Comparison of ENCODE assay signal across 9 cellular contexts in genomic region chr1:16420719-16421118, GRCh38. TPM values are rescaled to one million over a fixed set of nuclear protein-coding genes. Genes with fewer than 3 reads are reported as not detected.
DNase-seq lines count a peak whose midpoint lies in the region; ATAC-seq, FAIRE-seq and TF ChIP-seq lines count a peak whose summit lies in the region.
"Had no signal": no experiment of that assay in that cellular context is flagged by ENCODE, and none has a peak within 500 bp of the region (broad histone marks: within the 10 kb centered on the region; RNA-seq: fewer than 3 reads in every experiment).

No MANE protein-coding gene starts in this region.

- H3K4me1 Mint-ChIP-seq in activated CD8-positive, alpha-beta memory T cell treated with anti-CD3 and anti-CD28 coated beads, Interleukin-2, amount 10 ng/mL, durations not matched to agents 7 days and 5 days = peaks cover 38% of the 10 kb centered on the region

- CTCF ChIA-PET in activated CD8-positive, alpha-beta memory T cell treated with anti-CD3 and anti-CD28 coated beads, Interleukin-2, amount 10 ng/mL, durations not matched to agents 7 days and 5 days (lab: Charles Lee) = interaction anchor here (0.6 to 2.5 kb wide), 6 partner anchors 20 to 347 kb away, joined by 3 to 19 read pairs (median 3); partner anchors contain the start of genes FBXO42 and NECAP2
- CTCF ChIA-PET in mammary epithelial cell (lab: Charles Lee; ENCODE audit: low non-redundant PET) = no interaction called here

- H3K9me3 Mint-ChIP-seq in activated CD8-positive, alpha-beta memory T cell treated with anti-CD3 and anti-CD28 coated beads, Interleukin-2, amount 10 ng/mL, durations not matched to agents 7 days and 5 days (ENCODE audit: low read depth) = no peaks in the 10 kb centered on the region

- no peaks in the 10 kb centered on the region for H3K4me1 ChIP-seq in small intestine (ENCODE audit: control insufficient read depth in 2 of 2, insufficient read depth in 1 of 2, low read depth in 1 of 2, low read length in 1 of 2)
- H3K4me1 ChIP-seq in mammary epithelial cell (ENCODE audit: insufficient read depth, low read length) = no peaks in the 10 kb centered on the region
- no peaks in the 10 kb centered on the region for H3K4me1 ChIP-seq in SJCRH30

- H3K27me3 Mint-ChIP-seq in activated CD8-positive, alpha-beta memory T cell treated with anti-CD3 and anti-CD28 coated beads, Interleukin-2, amount 10 ng/mL, durations not matched to agents 7 days and 5 days = peaks cover 15% of the 10 kb centered on the region

- H3K4me3 Mint-ChIP-seq in activated CD8-positive, alpha-beta memory T cell treated with anti-CD3 and anti-CD28 coated beads, Interleukin-2, amount 10 ng/mL, durations not matched to agents 7 days and 5 days = peak overlapping the region; percentile 58

- in situ Hi-C loops in mammary epithelial cell (cut with MboI; ENCODE audit: low sequenced_read_pairs in 2 of 2) = no loop called here

- H3K36me3 Mint-ChIP-seq in activated CD8-positive, alpha-beta memory T cell treated with anti-CD3 and anti-CD28 coated beads, Interleukin-2, amount 10 ng/mL, durations not matched to agents 7 days and 5 days = peaks cover 3% of the 10 kb centered on the region

- no peaks in the 10 kb centered on the region for H3K27me3 ChIP-seq in small intestine (ENCODE audit: control insufficient read depth in 2 of 2, insufficient read depth in 2 of 2, low read length in 2 of 2)
- H3K27me3 ChIP-seq in mammary epithelial cell (ENCODE audit: insufficient read depth, low read length) = no peaks in the 10 kb centered on the region
- H3K27me3 ChIP-seq in SJCRH30 = peaks cover 8% of the 10 kb centered on the region

- no TSS peak for BruUV-seq in mammary epithelial cell (replicated peaks; lab: Mats Ljungman, UMichigan)

- H3K27ac ChIP-seq in small intestine (ENCODE audit: low read depth in 1 of 2, low read length in 1 of 2) = no peak overlapping the region
- no peak overlapping the region for H3K27ac ChIP-seq in mammary epithelial cell (ENCODE audit: insufficient read depth, low read depth, low read length)
- no peak overlapping the region for H3K27ac ChIP-seq in SJCRH30

- ATAC-seq in GM18867 (IDR thresholded peaks at IDR 0.05; ENCODE audit: unreplicated experiment) = peak; percentile 90
- peak; percentile 93 for ATAC-seq in HG03175 (IDR thresholded peaks at IDR 0.05; ENCODE audit: unreplicated experiment)
- ATAC-seq in activated CD8-positive, alpha-beta memory T cell treated with anti-CD3 and anti-CD28 coated beads, Interleukin-2, amount 10 ng/mL, durations not matched to agents 7 days and 5 days = peak; percentile 98
- ATAC-seq in HG03039 (IDR thresholded peaks at IDR 0.05; ENCODE audit: unreplicated experiment) = no peak

- no peaks in the 10 kb centered on the region for H3K36me3 ChIP-seq in small intestine (ENCODE audit: control insufficient read depth in 2 of 2, insufficient read depth in 2 of 2, low read length in 2 of 2)
- H3K36me3 ChIP-seq in mammary epithelial cell (ENCODE audit: insufficient read depth, low read length) = no peaks in the 10 kb centered on the region
- no peaks in the 10 kb centered on the region for H3K36me3 ChIP-seq in SJCRH30

- intact Hi-C loops in mammary epithelial cell (cut with micrococcal nuclease) = no loop called here

- DNase-seq in activated CD8-positive, alpha-beta memory T cell treated with anti-CD3 and anti-CD28 coated beads, Interleukin-2, amount 10 ng/mL, durations not matched to agents 7 days and 5 days = peak; percentile 86
- peak; percentile 43 for DNase-seq in small intestine
- no peak for DNase-seq in mammary epithelial cell
- DNase-seq in SJCRH30 = no peak
- DNase-seq in NCI-H1417 treated with DMSO at 0.1 percent for 48 hours (lab: John Stamatoyannopoulos, UW) = no peak

- no peak for TF ChIP-seq CTCF in mammary epithelial cell (conservative IDR thresholded peaks at IDR 0.05 in 1 of 2, IDR thresholded peaks at IDR 0.05 in 1 of 2; ENCODE audit: extremely low read depth in 1 of 2, insufficient read depth in 1 of 2, low read depth in 1 of 2, low read length in 2 of 2)

- 54 to 67% (median 57%) methylated on average over 4 of the region's 4 CpGs for WGBS in small intestine, 3 donors
- 88% methylated on average over 3 of the region's 4 CpGs for WGBS in mammary epithelial cell (ENCODE audit: low coverage, missing lambda C conversion rate)

- H3K79me2 ChIP-seq in mammary epithelial cell (ENCODE audit: insufficient read depth, low read length) = no peaks in the 10 kb centered on the region

- H4K20me1 ChIP-seq in mammary epithelial cell (ENCODE audit: insufficient read depth, low read length) = no peaks in the 10 kb centered on the region

- dilution Hi-C loops in mammary epithelial cell (cut with HindIII; ENCODE audit: low sequenced_read_pairs) = no loop called here

- H3K9ac ChIP-seq in mammary epithelial cell (ENCODE audit: insufficient read depth, low read length) = no peak overlapping the region

- no peak overlapping the region for H3K4me2 ChIP-seq in mammary epithelial cell (ENCODE audit: insufficient read depth, low read depth, low read length)

- H2AFZ ChIP-seq in mammary epithelial cell (ENCODE audit: low read depth, low read length) = no peak overlapping the region

- no peaks in the 10 kb centered on the region for H3K9me3 ChIP-seq in small intestine (ENCODE audit: control insufficient read depth, low read depth)
- no peaks in the 10 kb centered on the region for H3K9me3 ChIP-seq in mammary epithelial cell (replicated peaks; ENCODE audit: insufficient read depth, low read length)
- H3K9me3 ChIP-seq in SJCRH30 (replicated peaks) = no peaks in the 10 kb centered on the region

- no peak for FAIRE-seq in small intestine (lab: Jason Lieb, UNC)
- FAIRE-seq: endometrium had no signal

- H3K4me3 ChIP-seq in small intestine (ENCODE audit: low read depth in 1 of 2, low read length in 2 of 2) = no peak overlapping the region
- no peak overlapping the region for H3K4me3 ChIP-seq in mammary epithelial cell (replicated peaks in 1 of 3; ENCODE audit: insufficient read depth in 1 of 3, low read depth in 2 of 3, low read length in 3 of 3)
- H3K4me3 ChIP-seq in SJCRH30 = no peak overlapping the region

- peak overlapping the region; percentile 83 for H3K27ac Mint-ChIP-seq in activated CD8-positive, alpha-beta memory T cell treated with anti-CD3 and anti-CD28 coated beads, Interleukin-2, amount 10 ng/mL, durations not matched to agents 7 days and 5 days

RNA-seq across cellular contexts. Expression of gene SPATA21, which starts 16.5 kb away (rescaled TPM):
- not detected for total RNA-seq in activated CD8-positive, alpha-beta memory T cell treated with anti-CD3 and anti-CD28 coated beads, Interleukin-2, amount 10 ng/mL, durations not matched to agents 7 days and 5 days
- under 1 TPM; 0.18 to 0.27 (median 0.22) TPM for polyA plus RNA-seq in small intestine
- not detected for total RNA-seq in mammary epithelial cell
- not detected for polyA plus RNA-seq in mammary epithelial cell
- not detected for polyA minus RNA-seq in mammary epithelial cell
- total RNA-seq in SJCRH30 (2014; rRNA removed; shearing (Covaris generic)) = 0.05 TPM in 1 of 2 replicates, not detected in the other

RNA-seq across cellular contexts. Expression of gene NECAP2, which starts 19.8 kb away (rescaled TPM):
- 10 to 100 TPM; 71.0 to 88.3 TPM for total RNA-seq in activated CD8-positive, alpha-beta memory T cell treated with anti-CD3 and anti-CD28 coated beads, Interleukin-2, amount 10 ng/mL, durations not matched to agents 7 days and 5 days
- polyA plus RNA-seq in small intestine (10 to 100 TPM; 36.0 to 41.9 (median 41.0) TPM), mammary epithelial cell (67.3 TPM)
- 10 to 100 TPM; 55.1 to 75.8 TPM for total RNA-seq in mammary epithelial cell
- polyA minus RNA-seq in mammary epithelial cell = 52.4 TPM
- 44.0 and 45.7 TPM in 2 replicates for total RNA-seq in SJCRH30 (2014; rRNA removed; shearing (Covaris generic))

RNA-seq across cellular contexts. Expression of gene SZRD1, which starts 53.7 kb away (rescaled TPM):
- 100 to 1,000 TPM; 161 to 189 TPM for total RNA-seq in activated CD8-positive, alpha-beta memory T cell treated with anti-CD3 and anti-CD28 coated beads, Interleukin-2, amount 10 ng/mL, durations not matched to agents 7 days and 5 days
- 10 to 100 TPM; 72.2 to 98.8 (median 74.0) TPM for polyA plus RNA-seq in small intestine
- 100 to 1,000 TPM in 1 of 2 donors, 10 to 100 TPM in 1; 46.0 to 126 TPM for total RNA-seq in mammary epithelial cell
- 105 TPM for polyA plus RNA-seq in mammary epithelial cell
- 85.1 TPM for polyA minus RNA-seq in mammary epithelial cell
- 113 and 115 TPM in 2 replicates for total RNA-seq in SJCRH30 (2014; rRNA removed; shearing (Covaris generic))

Comparison
In these comparisons a context has a peak if more than half of its experiments do, and no peak if none do; other contexts are left out.
1. DNase-seq: peak in activated CD8-positive, alpha-beta memory T cell treated with anti-CD3 and anti-CD28 coated beads, Interleukin-2, amount 10 ng/mL, durations not matched to agents 7 days and 5 days (single experiment) and small intestine (single experiment); none in mammary epithelial cell (single experiment), SJCRH30 (0 of 2) and NCI-H1417 treated with DMSO at 0.1 percent for 48 hours (single experiment).